Comparison of ENCODE assay signal across 9 cellular contexts in the genomic region with DNA sequence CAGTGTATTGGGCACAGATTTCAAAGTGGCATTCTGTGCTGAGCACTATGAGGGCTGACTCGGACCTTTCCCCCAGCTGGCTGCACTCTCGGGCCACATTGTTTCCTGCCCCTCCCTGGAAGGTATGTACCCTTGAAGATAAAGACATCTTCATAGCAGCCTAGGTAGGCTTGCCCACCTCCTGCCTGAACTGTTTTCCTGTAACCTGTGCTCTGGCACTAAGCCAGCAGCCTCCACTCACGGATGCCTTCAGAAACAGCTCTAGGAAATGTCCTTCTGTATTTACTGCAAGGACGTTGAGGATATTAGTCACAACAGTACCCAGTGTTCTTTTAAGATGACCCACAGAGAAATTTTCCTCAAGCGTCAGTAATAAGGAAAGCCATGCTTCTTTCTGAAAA. TPM values are rescaled to one million over a fixed set of nuclear protein-coding genes. Genes with fewer than 3 reads are reported as not detected.
DNase-seq lines count a peak whose midpoint lies in the region; ATAC-seq, FAIRE-seq and TF ChIP-seq lines count a peak whose summit lies in the region.
"Had no signal": no experiment of that assay in that cellular context is flagged by ENCODE, and none has a peak within 500 bp of the region (broad histone marks: within the 10 kb centered on the region; RNA-seq: fewer than 3 reads in every experiment).

No MANE protein-coding gene starts in this region.

- TF ChIP-seq POLR2A in endothelial cell of umbilical vein (IDR thresholded peaks at IDR 0.05; ENCODE audit: low read depth, low read length) (no peak), H54 (IDR thresholded peaks at IDR 0.05; ENCODE audit: low read depth, low read length) (no peak)

- 0 out of 2 replicates have a peak overlapping the region, but pooled peaks have one; percentile 50 for H3K27ac ChIP-seq in GM23248
- H3K27ac ChIP-seq in OCI-LY7 (ENCODE audit: low read depth, low read length, poor library complexity, severe bottlenecking): no peak overlapping the region
- peak overlapping the region; percentile 68 for H3K27ac ChIP-seq in endothelial cell of umbilical vein (ENCODE audit: insufficient read depth, low read depth, low read length)
- peak overlapping the region in 1 of 4 donors; percentile 1 for H3K27ac ChIP-seq in pancreas

- FAIRE-seq in endothelial cell of umbilical vein (lab: Jason Lieb, UNC) (peak; percentile 69), pancreas (lab: Jason Lieb, UNC) (no peak), H54 (lab: Jason Lieb, UNC) (no peak)

- CTCF ChIA-PET in OCI-LY7 (lab: Charles Lee; ENCODE audit: unreplicated experiment): no interaction called here
- CTCF ChIA-PET in endothelial cell of umbilical vein (lab: Charles Lee): interaction anchor here (0.6 to 1.4 kb wide), 3 partner anchors 31 to 425 kb away, joined by 3 read pairs; no protein-coding TSS in a partner anchor
- CTCF ChIA-PET in activated CD4-positive, alpha-beta T cell treated with anti-CD3 and anti-CD28 coated beads for 36 hours (lab: Charles Lee): no interaction called here

- H3K36me3 Mint-ChIP-seq in activated CD4-positive, alpha-beta T cell treated with anti-CD3 and anti-CD28 coated beads for 36 hours (ENCODE audit: low read depth): peaks cover 57% of the 10 kb centered on the region

- H3K9ac ChIP-seq in GM23248 (peak overlapping the region; percentile 43), endothelial cell of umbilical vein (replicated peaks; ENCODE audit: extremely low read depth, insufficient read depth, low read length) (peak overlapping the region; percentile 32)

- H4K20me1 ChIP-seq in GM23248 (ENCODE audit: insufficient read depth): no peaks in the 10 kb centered on the region
- no peaks in the 10 kb centered on the region for H4K20me1 ChIP-seq in OCI-LY7 (ENCODE audit: insufficient read depth, low read length)
- no peaks in the 10 kb centered on the region for H4K20me1 ChIP-seq in endothelial cell of umbilical vein (replicated peaks; ENCODE audit: control insufficient read depth, extremely low read depth, insufficient read depth, low read length)

- no peaks in the 10 kb centered on the region for H3K9me1 ChIP-seq in endothelial cell of umbilical vein (replicated peaks; ENCODE audit: control insufficient read depth, extremely low read depth, insufficient read depth, low read length)

- H2AFZ ChIP-seq in GM23248 (no peak overlapping the region), OCI-LY7 (ENCODE audit: low read length) (no peak overlapping the region), endothelial cell of umbilical vein (ENCODE audit: low read depth, low read length) (peak overlapping the region; percentile 4)

- H3K4me2 ChIP-seq in GM23248 (ENCODE audit: unreplicated experiment): no peak overlapping the region
- H3K4me2 ChIP-seq in OCI-LY7 (ENCODE audit: low read length): 0 out of 2 replicates have a peak overlapping the region, but pooled peaks have one; percentile 1
- peak overlapping the region; percentile 64 for H3K4me2 ChIP-seq in endothelial cell of umbilical vein (ENCODE audit: insufficient read depth, low read length)

- BruUV-seq in OCI-LY7 (replicated peaks; lab: Mats Ljungman, UMichigan) (no TSS peak), endothelial cell of umbilical vein (replicated peaks; lab: Mats Ljungman, UMichigan) (no TSS peak)

- H3K27me3 ChIP-seq in GM23248 (replicated peaks; ENCODE audit: insufficient read depth): no peaks in the 10 kb centered on the region
- no peaks in the 10 kb centered on the region for H3K27me3 ChIP-seq in endothelial cell of umbilical vein (ENCODE audit: control insufficient read depth in 2 of 2, insufficient read depth in 2 of 2, low read length in 2 of 2)
- H3K27me3 ChIP-seq in pancreas: no peaks in the 10 kb centered on the region

- H3K9me2 ChIP-seq in GM23248 (ENCODE audit: insufficient read depth): no peaks in the 10 kb centered on the region
- H3K9me2 ChIP-seq in OCI-LY7 (ENCODE audit: insufficient read depth, low read length): no peaks in the 10 kb centered on the region

- H3K9me3 Mint-ChIP-seq in activated CD4-positive, alpha-beta T cell treated with anti-CD3 and anti-CD28 coated beads for 36 hours (ENCODE audit: low read depth): no peaks in the 10 kb centered on the region
- H3K9me3 Mint-ChIP-seq: neural crest cell had no signal

- H3K9me3 ChIP-seq in GM23248 (ENCODE audit: low read depth) (no peaks in the 10 kb centered on the region), OCI-LY7 (ENCODE audit: low read length) (no peaks in the 10 kb centered on the region), endothelial cell of umbilical vein (replicated peaks; ENCODE audit: control insufficient read depth, insufficient read depth, low read length) (no peaks in the 10 kb centered on the region), pancreas (no peaks in the 10 kb centered on the region)

- H3K79me2 ChIP-seq in GM23248 (ENCODE audit: insufficient read depth): no peaks in the 10 kb centered on the region
- no peaks in the 10 kb centered on the region for H3K79me2 ChIP-seq in OCI-LY7 (ENCODE audit: insufficient read depth, low read depth, low read length)
- H3K79me2 ChIP-seq in endothelial cell of umbilical vein (ENCODE audit: control insufficient read depth, insufficient read depth, low read length): no peaks in the 10 kb centered on the region

- H3K4me1 ChIP-seq in GM23248 (ENCODE audit: insufficient read depth) (peaks cover 31% of the 10 kb centered on the region), OCI-LY7 (ENCODE audit: insufficient read depth, low read length, poor library complexity, severe bottlenecking) (peaks cover 19% of the 10 kb centered on the region), endothelial cell of umbilical vein (ENCODE audit: control insufficient read depth, extremely low read depth, insufficient read depth, low read length) (peaks cover 24% of the 10 kb centered on the region), pancreas (peaks cover 0 to 24% (median 12%) of the 10 kb centered on the region in 3 donors)

- H3K4me3 Mint-ChIP-seq in activated CD4-positive, alpha-beta T cell treated with anti-CD3 and anti-CD28 coated beads for 36 hours: no peak overlapping the region
- H3K4me3 Mint-ChIP-seq: neural crest cell had no signal

- dilution Hi-C loops in endothelial cell of umbilical vein (cut with MboI; ENCODE audit: extremely low pct_ligation_motif_present, low sequenced_read_pairs): no loop called here

- no peak overlapping the region for H3K27ac Mint-ChIP-seq in activated CD4-positive, alpha-beta T cell treated with anti-CD3 and anti-CD28 coated beads for 36 hours

- 0 out of 2 replicates have a peak, but pooled peaks cover 6% of the 10 kb centered on the region for H3K36me3 ChIP-seq in GM23248 (ENCODE audit: low read depth)
- H3K36me3 ChIP-seq in OCI-LY7 (ENCODE audit: insufficient read depth, low read length): peaks cover 64% of the 10 kb centered on the region; the same call in 1 of the 2 replicates
- peaks cover 0 to 6% of the 10 kb centered on the region in 2 experiments for H3K36me3 ChIP-seq in endothelial cell of umbilical vein (ENCODE audit: control insufficient read depth in 2 of 2, extremely low read depth in 1 of 2, insufficient read depth in 2 of 2, low read length in 2 of 2)
- H3K36me3 ChIP-seq in pancreas: peaks cover 0 to 3% (median 0%) of the 10 kb centered on the region in 3 donors

- peaks cover 21% of the 10 kb centered on the region for H3K4me1 Mint-ChIP-seq in activated CD4-positive, alpha-beta T cell treated with anti-CD3 and anti-CD28 coated beads for 36 hours

- POLR2A ChIA-PET in OCI-LY7 (lab: Charles Lee) (interaction anchor here (1.3 kb wide), 1 partner anchor 9 kb away, joined by 3 read pairs; no protein-coding TSS in a partner anchor), endothelial cell of umbilical vein (lab: Charles Lee) (no interaction called here)
- POLR2A ChIA-PET in activated CD4-positive, alpha-beta T cell treated with anti-CD3 and anti-CD28 coated beads for 36 hours (lab: Charles Lee): no interaction called here

- DNase-seq in GM23248 (no peak), OCI-LY7 (ENCODE audit: low spot score) (no peak), endothelial cell of umbilical vein (ENCODE audit: low read depth, low spot score) (peak; percentile 60), pancreas (peak in 2 of 6 donors; percentile 34 to 52), NCI-H146 (lab: John Stamatoyannopoulos, UW) (no peak), H54 (ENCODE audit: insufficient read length, low spot score) (no peak)
- DNase-seq in effector CD8-positive, alpha-beta T cell (lab: John Stamatoyannopoulos, UW): no peak
- no peak for DNase-seq in activated CD4-positive, alpha-beta T cell treated with anti-CD3 and anti-CD28 coated beads for 36 hours

- in situ Hi-C loops in GM23248 (cut with MboI): loop anchor here (25.0 kb wide), 1 partner anchor 727 kb away; the partner anchor contains the start of gene GHRH

- TF ChIP-seq CTCF in OCI-LY7 (conservative IDR thresholded peaks at IDR 0.05; ENCODE audit: low read length) (no peak), endothelial cell of umbilical vein (IDR thresholded peaks at IDR 0.05; ENCODE audit: extremely low read depth in 1 of 2, insufficient read depth in 1 of 2, low read depth in 1 of 2, low read length in 2 of 2) (no peak), pancreas (IDR thresholded peaks at IDR 0.05) (no peak)

- intact Hi-C loops in OCI-LY7 (cut with micrococcal nuclease; ENCODE audit: unreplicated experiment): loop anchor here (5.0 kb wide), 1 partner anchor 372 kb away; no protein-coding TSS in a partner anchor
- intact Hi-C loops in endothelial cell of umbilical vein (cut with micrococcal nuclease): loop anchor here (2.0 to 5.0 kb wide), 3 partner anchors 87 to 425 kb away; partner anchors contain the start of gene VSTM2L
- intact Hi-C loops in pancreas (cut with DNase I): loop anchor here in 1 of 3 donors (5.0 kb wide), 1 partner anchor 422 kb away; no protein-coding TSS in a partner anchor
- intact Hi-C loops in activated CD4-positive, alpha-beta T cell treated with anti-CD3 and anti-CD28 coated beads for 36 hours (cut with DNase I, micrococcal nuclease): loop anchor here (1.0 to 5.0 kb wide), 4 partner anchors 12 to 297 kb away; partner anchors contain the start of genes CTNNBL1 (in 1 of the 2) and VSTM2L (in 1 of the 2)

- H3K27me3 Mint-ChIP-seq in activated CD4-positive, alpha-beta T cell treated with anti-CD3 and anti-CD28 coated beads for 36 hours: no peaks in the 10 kb centered on the region

- WGBS in GM23248 (ENCODE audit: low coverage in 1 of 2, low lambda C conversion rate in 2 of 2, missing lambda C conversion rate in 2 of 2), 2 experiments: 70 to 74% methylated on average over 5 of the region's 5 CpGs
- WGBS in pancreas, 2 donors: 56 to 60% methylated on average over 5 of the region's 5 CpGs

- H3K4me3 ChIP-seq in GM23248 (no peak overlapping the region), OCI-LY7 (ENCODE audit: low read depth, low read length, poor library complexity, severe bottlenecking) (no peak overlapping the region), endothelial cell of umbilical vein (replicated peaks in 1 of 3; ENCODE audit: insufficient read depth in 1 of 3, low read depth in 1 of 3, low read length in 3 of 3) (no peak overlapping the region), pancreas (no peak overlapping the region)

- peak in 3 of 4 donors; percentile 7 to 14 (median 8) for ATAC-seq in pancreas
- ATAC-seq in activated CD4-positive, alpha-beta T cell treated with anti-CD3 and anti-CD28 coated beads for 36 hours: no peak

- peaks cover 16% of the 10 kb centered on the region; the same call in 1 of the 2 replicates for H3F3A ChIP-seq in GM23248 (ENCODE audit: insufficient read depth)

RNA-seq across cellular contexts. Expression of gene TTI1, which starts 43.7 kb away (rescaled TPM):
- 9.9 and 12.1 TPM in 2 replicates for total RNA-seq in GM23248 (2014; rRNA removed; shearing (Covaris generic))
- polyA plus RNA-seq in GM23248 (2016; fragmentation: Nextera tagmentation; extraction: Ambion mirVana): 12.2 and 13.3 TPM in 2 replicates
- 20.2 and 22.4 TPM in 2 replicates for total RNA-seq in OCI-LY7 (2014; rRNA removed; shearing (Covaris generic))
- 26.5 and 28.7 TPM in 2 replicates for total RNA-seq in OCI-LY7 (2022)
- 21.4 and 23.2 TPM in 2 replicates for total RNA-seq in endothelial cell of umbilical vein
- 13.2 and 13.5 TPM in 2 replicates for polyA plus RNA-seq in endothelial cell of umbilical vein
- 12.5 and 13.7 TPM in 2 replicates for polyA plus RNA-seq in endothelial cell of umbilical vein (2011; cell fraction: cytosol; rRNA removed)
- 18.0 and 19.7 TPM in 2 replicates for polyA plus RNA-seq in endothelial cell of umbilical vein (2011; cell fraction: nucleus; rRNA removed)
- polyA plus RNA-seq in endothelial cell of umbilical vein (2012): 15.3 and 20.3 TPM in 2 replicates
- 37.5 and 40.6 TPM in 2 replicates for polyA minus RNA-seq in endothelial cell of umbilical vein
- 35.0 TPM for polyA minus RNA-seq in endothelial cell of umbilical vein (2011; cell fraction: cytosol; rRNA and poly(A)+ RNA removed)
- polyA minus RNA-seq in endothelial cell of umbilical vein (2011; cell fraction: nucleus; rRNA and poly(A)+ RNA removed): 25.1 and 40.8 TPM in 2 replicates
- 10 to 100 TPM; 10.2 to 18.0 (median 11.2) TPM for total RNA-seq in pancreas
- polyA plus RNA-seq in pancreas: 10 to 100 TPM; 10.1 to 15.3 TPM
- 10 to 100 TPM; 35.6 to 36.7 TPM for total RNA-seq in activated CD4-positive, alpha-beta T cell treated with anti-CD3 and anti-CD28 coated beads for 36 hours

RNA-seq across cellular contexts. Expression of gene RPRD1B, which starts 43.9 kb away (rescaled TPM):
- 13.5 and 19.6 TPM in 2 replicates for total RNA-seq in GM23248 (2014; rRNA removed; shearing (Covaris generic))
- 14.4 and 15.6 TPM in 2 replicates for polyA plus RNA-seq in GM23248 (2016; fragmentation: Nextera tagmentation; extraction: Ambion mirVana)
- 45.6 and 52.3 TPM in 2 replicates for total RNA-seq in OCI-LY7 (2014; rRNA removed; shearing (Covaris generic))
- 67.3 and 67.9 TPM in 2 replicates for total RNA-seq in OCI-LY7 (2022)
- 24.5 and 29.3 TPM in 2 replicates for total RNA-seq in endothelial cell of umbilical vein
- polyA plus RNA-seq in endothelial cell of umbilical vein: 11.0 and 13.0 TPM in 2 replicates
- polyA plus RNA-seq in endothelial cell of umbilical vein (2011; cell fraction: cytosol; rRNA removed): 12.9 and 13.1 TPM in 2 replicates
- polyA plus RNA-seq in endothelial cell of umbilical vein (2011; cell fraction: nucleus; rRNA removed): 26.2 and 28.8 TPM in 2 replicates
- 15.5 and 16.1 TPM in 2 replicates for polyA plus RNA-seq in endothelial cell of umbilical vein (2012)
- polyA minus RNA-seq in endothelial cell of umbilical vein: 24.7 and 25.7 TPM in 2 replicates
- 35.5 TPM for polyA minus RNA-seq in endothelial cell of umbilical vein (2011; cell fraction: cytosol; rRNA and poly(A)+ RNA removed)
- 31.7 and 52.8 TPM in 2 replicates for polyA minus RNA-seq in endothelial cell of umbilical vein (2011; cell fraction: nucleus; rRNA and poly(A)+ RNA removed)
- total RNA-seq in pancreas: 10 to 100 TPM in 5 of 6 donors, 1 to 10 TPM in 1; 9.2 to 19.7 (median 12.8) TPM
- polyA plus RNA-seq in pancreas: 1 to 10 TPM; 6.0 to 9.3 TPM
- 10 to 100 TPM; 29.9 to 36.4 TPM for total RNA-seq in activated CD4-positive, alpha-beta T cell treated with anti-CD3 and anti-CD28 coated beads for 36 hours
